Comparison of ENCODE assay signal across 1 cellular context in the genomic region with DNA sequence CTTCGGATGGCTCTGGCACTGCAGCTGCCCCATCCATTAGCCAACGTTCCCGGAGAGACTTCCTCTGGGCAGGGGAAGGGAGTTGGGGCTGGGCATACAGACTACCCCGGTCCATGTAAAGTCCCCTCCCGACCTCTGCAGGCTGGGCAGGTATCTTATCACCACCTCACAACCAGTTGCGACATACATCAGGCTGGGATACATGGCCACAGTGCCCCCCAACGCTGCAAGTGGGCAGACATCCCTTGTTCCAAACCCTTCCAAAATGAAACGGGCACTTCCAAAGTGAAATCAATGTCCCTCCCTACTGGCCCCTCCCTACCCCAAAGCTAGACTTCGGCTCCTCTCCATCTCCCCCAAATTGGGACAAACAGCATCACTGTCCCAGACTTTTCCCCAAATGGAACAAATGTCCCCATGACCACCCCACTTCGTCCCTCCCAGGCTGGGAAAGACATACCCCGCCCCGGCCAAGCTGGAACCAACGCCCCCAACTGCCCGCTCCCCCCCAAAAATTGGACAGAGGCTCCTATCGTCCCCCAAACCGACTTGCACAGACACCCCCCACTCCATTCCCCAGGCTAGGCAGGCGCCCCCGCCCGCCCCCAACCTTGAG.
TF ChIP-seq lines count a peak whose summit lies in the region.

No MANE protein-coding gene starts in this region.

TF ChIP-seq in SK-N-SH, 30 proteins besides CTCF, POLR2A, EP300 and RAD21:
- no peak for TF ChIP-seq SIN3A (IDR thresholded peaks at IDR 0.05; ENCODE audit: borderline replicate concordance, low read depth, low read length)
- TF ChIP-seq, protein P1, sequence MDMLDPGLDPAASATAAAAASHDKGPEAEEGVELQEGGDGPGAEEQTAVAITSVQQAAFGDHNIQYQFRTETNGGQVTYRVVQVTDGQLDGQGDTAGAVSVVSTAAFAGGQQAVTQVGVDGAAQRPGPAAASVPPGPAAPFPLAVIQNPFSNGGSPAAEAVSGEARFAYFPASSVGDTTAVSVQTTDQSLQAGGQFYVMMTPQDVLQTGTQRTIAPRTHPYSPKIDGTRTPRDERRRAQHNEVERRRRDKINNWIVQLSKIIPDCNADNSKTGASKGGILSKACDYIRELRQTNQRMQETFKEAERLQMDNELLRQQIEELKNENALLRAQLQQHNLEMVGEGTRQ (IDR thresholded peaks at IDR 0.05; ENCODE audit: borderline replicate concordance, low read depth, low read length): no peak
- no peak for TF ChIP-seq EZH2phosphoT487 (IDR thresholded peaks at IDR 0.05; ENCODE audit: borderline replicate concordance, low read depth)
- TF ChIP-seq, protein P2, sequence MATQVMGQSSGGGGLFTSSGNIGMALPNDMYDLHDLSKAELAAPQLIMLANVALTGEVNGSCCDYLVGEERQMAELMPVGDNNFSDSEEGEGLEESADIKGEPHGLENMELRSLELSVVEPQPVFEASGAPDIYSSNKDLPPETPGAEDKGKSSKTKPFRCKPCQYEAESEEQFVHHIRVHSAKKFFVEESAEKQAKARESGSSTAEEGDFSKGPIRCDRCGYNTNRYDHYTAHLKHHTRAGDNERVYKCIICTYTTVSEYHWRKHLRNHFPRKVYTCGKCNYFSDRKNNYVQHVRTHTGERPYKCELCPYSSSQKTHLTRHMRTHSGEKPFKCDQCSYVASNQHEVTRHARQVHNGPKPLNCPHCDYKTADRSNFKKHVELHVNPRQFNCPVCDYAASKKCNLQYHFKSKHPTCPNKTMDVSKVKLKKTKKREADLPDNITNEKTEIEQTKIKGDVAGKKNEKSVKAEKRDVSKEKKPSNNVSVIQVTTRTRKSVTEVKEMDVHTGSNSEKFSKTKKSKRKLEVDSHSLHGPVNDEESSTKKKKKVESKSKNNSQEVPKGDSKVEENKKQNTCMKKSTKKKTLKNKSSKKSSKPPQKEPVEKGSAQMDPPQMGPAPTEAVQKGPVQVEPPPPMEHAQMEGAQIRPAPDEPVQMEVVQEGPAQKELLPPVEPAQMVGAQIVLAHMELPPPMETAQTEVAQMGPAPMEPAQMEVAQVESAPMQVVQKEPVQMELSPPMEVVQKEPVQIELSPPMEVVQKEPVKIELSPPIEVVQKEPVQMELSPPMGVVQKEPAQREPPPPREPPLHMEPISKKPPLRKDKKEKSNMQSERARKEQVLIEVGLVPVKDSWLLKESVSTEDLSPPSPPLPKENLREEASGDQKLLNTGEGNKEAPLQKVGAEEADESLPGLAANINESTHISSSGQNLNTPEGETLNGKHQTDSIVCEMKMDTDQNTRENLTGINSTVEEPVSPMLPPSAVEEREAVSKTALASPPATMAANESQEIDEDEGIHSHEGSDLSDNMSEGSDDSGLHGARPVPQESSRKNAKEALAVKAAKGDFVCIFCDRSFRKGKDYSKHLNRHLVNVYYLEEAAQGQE (IDR thresholded peaks at IDR 0.05; ENCODE audit: low read depth, low read length): no peak
- TF ChIP-seq NFIC (IDR thresholded peaks at IDR 0.05; ENCODE audit: borderline replicate concordance): no peak
- TF ChIP-seq POLR2AphosphoS5 (IDR thresholded peaks at IDR 0.05; ENCODE audit: low read depth, low read length): no peak
- TF ChIP-seq, protein P3, sequence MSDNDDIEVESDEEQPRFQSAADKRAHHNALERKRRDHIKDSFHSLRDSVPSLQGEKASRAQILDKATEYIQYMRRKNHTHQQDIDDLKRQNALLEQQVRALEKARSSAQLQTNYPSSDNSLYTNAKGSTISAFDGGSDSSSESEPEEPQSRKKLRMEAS (IDR thresholded peaks at IDR 0.05; ENCODE audit: low read depth): no peak
- no peak for TF ChIP-seq NRF1 (IDR thresholded peaks at IDR 0.05; ENCODE audit: low read depth, low read length)
- TF ChIP-seq RCOR1 (IDR thresholded peaks at IDR 0.05; ENCODE audit: low read length): no peak
- TF ChIP-seq JUND (IDR thresholded peaks at IDR 0.05): no peak
- TF ChIP-seq, protein P4, sequence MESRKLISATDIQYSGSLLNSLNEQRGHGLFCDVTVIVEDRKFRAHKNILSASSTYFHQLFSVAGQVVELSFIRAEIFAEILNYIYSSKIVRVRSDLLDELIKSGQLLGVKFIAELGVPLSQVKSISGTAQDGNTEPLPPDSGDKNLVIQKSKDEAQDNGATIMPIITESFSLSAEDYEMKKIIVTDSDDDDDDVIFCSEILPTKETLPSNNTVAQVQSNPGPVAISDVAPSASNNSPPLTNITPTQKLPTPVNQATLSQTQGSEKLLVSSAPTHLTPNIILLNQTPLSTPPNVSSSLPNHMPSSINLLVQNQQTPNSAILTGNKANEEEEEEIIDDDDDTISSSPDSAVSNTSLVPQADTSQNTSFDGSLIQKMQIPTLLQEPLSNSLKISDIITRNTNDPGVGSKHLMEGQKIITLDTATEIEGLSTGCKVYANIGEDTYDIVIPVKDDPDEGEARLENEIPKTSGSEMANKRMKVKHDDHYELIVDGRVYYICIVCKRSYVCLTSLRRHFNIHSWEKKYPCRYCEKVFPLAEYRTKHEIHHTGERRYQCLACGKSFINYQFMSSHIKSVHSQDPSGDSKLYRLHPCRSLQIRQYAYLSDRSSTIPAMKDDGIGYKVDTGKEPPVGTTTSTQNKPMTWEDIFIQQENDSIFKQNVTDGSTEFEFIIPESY (IDR thresholded peaks at IDR 0.05; ENCODE audit: borderline replicate concordance, low read depth): no peak
- no peak for TF ChIP-seq GATA2 (CRISPR knock-in tag; IDR thresholded peaks at IDR 0.05)
TF ChIP-seq in SK-N-SH: peak in this region for 0.
